In genomic region chr6:138979813-138980668, GRCh38 we compare ENCODE assay signal across 15 cellular contexts. TPM values are rescaled to one million over a fixed set of nuclear protein-coding genes. Genes with fewer than 3 reads are reported as not detected.
DNase-seq lines count a peak whose midpoint lies in the region; ATAC-seq and TF ChIP-seq lines count a peak whose summit lies in the region.
"Had no signal": no experiment of that assay in that cellular context is flagged by ENCODE, and none has a peak within 500 bp of the region (broad histone marks: within the 10 kb centered on the region; RNA-seq: fewer than 3 reads in every experiment).

No MANE protein-coding gene starts in this region.

- H3K36me3 ChIP-seq in trophoblast cell (ENCODE audit: control insufficient read depth in 1 of 2, insufficient read depth in 2 of 2, low read length in 2 of 2) = no peaks in the 10 kb centered on the region
- H3K36me3 ChIP-seq in adrenal gland (replicated peaks in 1 of 2) = no peaks in the 10 kb centered on the region
- H3K36me3 ChIP-seq in Caco-2 (ENCODE audit: control insufficient read depth, insufficient read depth, low read length) = no peaks in the 10 kb centered on the region
- no peaks in the 10 kb centered on the region for H3K36me3 ChIP-seq in esophagus muscularis mucosa
- H3K36me3 ChIP-seq: brain microvascular endothelial cell, neutrophil, transverse colon had no signal

- H3K18ac ChIP-seq in trophoblast cell (ENCODE audit: low read length) = no peak overlapping the region

- H3K27me3 ChIP-seq in trophoblast cell (ENCODE audit: insufficient read depth, low read length) (no peaks in the 10 kb centered on the region), adrenal gland (no peaks in the 10 kb centered on the region), Caco-2 (replicated peaks; ENCODE audit: control insufficient read depth, insufficient read depth, low read length) (no peaks in the 10 kb centered on the region), esophagus muscularis mucosa (no peaks in the 10 kb centered on the region)
- H3K27me3 ChIP-seq: brain microvascular endothelial cell, neutrophil, transverse colon had no signal

- peak; percentile 69 for DNase-seq in NOMO-1 treated with DMSO at 0.1 percent for 48 hours (lab: John Stamatoyannopoulos, UW; ENCODE audit: unreplicated experiment)
- no peak for DNase-seq in trophoblast cell
- no peak for DNase-seq in adrenal gland
- DNase-seq in Caco-2 = no peak
- no peak for DNase-seq in effector memory CD8-positive, alpha-beta T cell
- DNase-seq in esophagus muscularis mucosa (ENCODE audit: extremely low spot score) = no peak
- DNase-seq: activated CD4-positive, alpha-beta T cell treated with anti-CD3 and anti-CD28 coated beads, Interleukin-2, amount 10 ng/mL, durations not matched to agents 7 days and 5 days; brain microvascular endothelial cell; NCI-H1694 treated with DMSO at 0.1 percent for 48 hours; T-helper 1 cell; transverse colon had no signal

- H3K9me3 Mint-ChIP-seq in Caco-2 (ENCODE audit: unreplicated experiment) = no peaks in the 10 kb centered on the region
- H3K9me3 Mint-ChIP-seq in effector memory CD8-positive, alpha-beta T cell = no peaks in the 10 kb centered on the region
- H3K9me3 Mint-ChIP-seq: activated CD4-positive, alpha-beta T cell treated with anti-CD3 and anti-CD28 coated beads, Interleukin-2, amount 10 ng/mL, durations not matched to agents 7 days and 5 days; activated T-helper 1 cell treated with anti-CD3 and anti-CD28 coated beads, Interleukin-12 subunit alpha, Interleukin-12 subunit beta, Interleukin-2, Interleukin-4 antibody, amounts not matched to agents 30 ng/mL and 10 ng/mL and 1 ng/mL, durations not matched to agents 14 hours and 24 hours and 36 hours had no signal

- H3K27ac ChIP-seq in trophoblast cell (ENCODE audit: low read depth, low read length) (no peak overlapping the region), adrenal gland (no peak overlapping the region), esophagus muscularis mucosa (replicated peaks in 1 of 4) (no peak overlapping the region)
- H3K27ac ChIP-seq: brain microvascular endothelial cell, neutrophil, transverse colon had no signal

- TF ChIP-seq EP300 in esophagus muscularis mucosa (IDR thresholded peaks at IDR 0.05) = no peak

- H4K8ac ChIP-seq in trophoblast cell (ENCODE audit: low read depth, low read length) = no peak overlapping the region

- no peak overlapping the region for H2BK120ac ChIP-seq in trophoblast cell (ENCODE audit: insufficient read depth, low read length, poor library complexity)

- H3K4me3 ChIP-seq in trophoblast cell (ENCODE audit: low read depth, low read length) (no peak overlapping the region), adrenal gland (no peak overlapping the region), Caco-2 (ENCODE audit: low read depth, low read length) (no peak overlapping the region), esophagus muscularis mucosa (no peak overlapping the region)
- H3K4me3 ChIP-seq: transverse colon had no signal

- peaks cover 25% of the 10 kb centered on the region for H3K4me1 Mint-ChIP-seq in Caco-2 (ENCODE audit: low read depth, unreplicated experiment)
- peaks cover 23 to 48% of the 10 kb centered on the region in 2 donors for H3K4me1 Mint-ChIP-seq in effector memory CD8-positive, alpha-beta T cell (ENCODE audit: low read depth in 2 of 2)

- H3K14ac ChIP-seq in trophoblast cell (ENCODE audit: low read length) = no peak overlapping the region

- TF ChIP-seq CTCF in adrenal gland (IDR thresholded peaks at IDR 0.05) (no peak), Caco-2 (IDR thresholded peaks at IDR 0.05; ENCODE audit: insufficient read depth in 1 of 2, low read depth in 1 of 2, low read length in 1 of 2, severe bottlenecking in 1 of 2, unreplicated experiment in 1 of 2) (no peak), esophagus muscularis mucosa (IDR thresholded peaks at IDR 0.05) (no peak)

- no peak overlapping the region for H3K4me2 ChIP-seq in trophoblast cell (ENCODE audit: low read length)

- H3K36me3 Mint-ChIP-seq in Caco-2 (ENCODE audit: insufficient read depth, unreplicated experiment) = no peaks in the 10 kb centered on the region
- no peaks in the 10 kb centered on the region for H3K36me3 Mint-ChIP-seq in effector memory CD8-positive, alpha-beta T cell (ENCODE audit: insufficient read depth)

- POLR2A ChIA-PET in Caco-2 (lab: Charles Lee) = no interaction called here

- CTCF ChIA-PET in Caco-2 (lab: Charles Lee) = no interaction called here

- peak overlapping the region; percentile 88 for H3K4ac ChIP-seq in trophoblast cell (ENCODE audit: low read depth, low read length)

- no peak overlapping the region for H2BK5ac ChIP-seq in trophoblast cell (ENCODE audit: low read depth, low read length, poor library complexity)

- H4K12ac ChIP-seq in trophoblast cell (ENCODE audit: low read depth, low read length) = no peak overlapping the region

- H4K91ac ChIP-seq in trophoblast cell (ENCODE audit: low read depth, low read length) = no peak overlapping the region

- no peak overlapping the region for H2BK12ac ChIP-seq in trophoblast cell (ENCODE audit: low read length)

- H3K4me1 ChIP-seq in trophoblast cell (ENCODE audit: control insufficient read depth in 1 of 2, insufficient read depth in 2 of 2, low read length in 2 of 2) = peaks cover 0 to 4% of the 10 kb centered on the region in 2 experiments
- peaks cover 0 to 40% of the 10 kb centered on the region in 2 donors for H3K4me1 ChIP-seq in adrenal gland (replicated peaks in 1 of 2)
- peaks cover 21% of the 10 kb centered on the region for H3K4me1 ChIP-seq in Caco-2
- H3K4me1 ChIP-seq in esophagus muscularis mucosa = peaks cover 23 to 51% (median 43%) of the 10 kb centered on the region in 4 donors

- no peak overlapping the region for H3K27ac Mint-ChIP-seq in Caco-2 (ENCODE audit: unreplicated experiment)
- H3K27ac Mint-ChIP-seq in effector memory CD8-positive, alpha-beta T cell = peak overlapping the region in 1 of 2 donors; percentile 1
- H3K27ac Mint-ChIP-seq: activated CD4-positive, alpha-beta T cell treated with anti-CD3 and anti-CD28 coated beads, Interleukin-2, amount 10 ng/mL, durations not matched to agents 7 days and 5 days; activated T-helper 1 cell treated with anti-CD3 and anti-CD28 coated beads, Interleukin-12 subunit alpha, Interleukin-12 subunit beta, Interleukin-2, Interleukin-4 antibody, amounts not matched to agents 30 ng/mL and 10 ng/mL and 1 ng/mL, durations not matched to agents 14 hours and 24 hours and 36 hours had no signal

- no peak overlapping the region for H3K23ac ChIP-seq in trophoblast cell (ENCODE audit: low read length)

- peaks cover 6% of the 10 kb centered on the region for H3K79me2 ChIP-seq in trophoblast cell (ENCODE audit: control insufficient read depth, insufficient read depth, low read length, poor library complexity)

- no peak overlapping the region for H2AFZ ChIP-seq in trophoblast cell (ENCODE audit: insufficient read depth, low read length, poor library complexity)

- H3K4me3 Mint-ChIP-seq in Caco-2 (ENCODE audit: unreplicated experiment) = no peak overlapping the region
- no peak overlapping the region for H3K4me3 Mint-ChIP-seq in effector memory CD8-positive, alpha-beta T cell
- H3K4me3 Mint-ChIP-seq: activated CD4-positive, alpha-beta T cell treated with anti-CD3 and anti-CD28 coated beads, Interleukin-2, amount 10 ng/mL, durations not matched to agents 7 days and 5 days; activated T-helper 1 cell treated with anti-CD3 and anti-CD28 coated beads, Interleukin-12 subunit alpha, Interleukin-12 subunit beta, Interleukin-2, Interleukin-4 antibody, amounts not matched to agents 30 ng/mL and 10 ng/mL and 1 ng/mL, durations not matched to agents 14 hours and 24 hours and 36 hours had no signal

- TF ChIP-seq POLR2A in adrenal gland (IDR thresholded peaks at IDR 0.05) (no peak), esophagus muscularis mucosa (IDR thresholded peaks at IDR 0.05; ENCODE audit: low read depth) (no peak)

- H3K27me3 Mint-ChIP-seq in Caco-2 (ENCODE audit: insufficient read depth, unreplicated experiment) = no peaks in the 10 kb centered on the region
- no peaks in the 10 kb centered on the region for H3K27me3 Mint-ChIP-seq in effector memory CD8-positive, alpha-beta T cell
- H3K27me3 Mint-ChIP-seq: activated CD4-positive, alpha-beta T cell treated with anti-CD3 and anti-CD28 coated beads, Interleukin-2, amount 10 ng/mL, durations not matched to agents 7 days and 5 days had no signal

- ATAC-seq in GM19395 (IDR thresholded peaks at IDR 0.05; ENCODE audit: unreplicated experiment) (peak; percentile 50), HG02870 (IDR thresholded peaks at IDR 0.05; ENCODE audit: unreplicated experiment) (peak; percentile 73)
- no peak for ATAC-seq in effector memory CD8-positive, alpha-beta T cell (replicated peaks)

- H3K9ac ChIP-seq in trophoblast cell (ENCODE audit: low read length) = no peak overlapping the region

- H3K79me1 ChIP-seq in trophoblast cell (ENCODE audit: low read length) = no peaks in the 10 kb centered on the region

- WGBS in trophoblast cell (ENCODE audit: extremely low coverage, insufficient coverage, insufficient read length) = no CpG with 5 or more reads among the region's 5 CpGs
- WGBS in adrenal gland, 4 donors = 91 to 96% (median 94%) methylated on average over 5 of the region's 5 CpGs
- WGBS in esophagus muscularis mucosa = 93% methylated on average over 5 of the region's 5 CpGs

- intact Hi-C loops in adrenal gland (cut with DNase I) = no loop called here
- intact Hi-C loops in Caco-2 (cut with micrococcal nuclease; ENCODE audit: unreplicated experiment) = no loop called here
- intact Hi-C loops in esophagus muscularis mucosa (cut with DNase I) = no loop called here

- BruUV-seq in Caco-2 (replicated peaks; lab: Mats Ljungman, UMichigan) = no TSS peak

- H3K9me3 ChIP-seq in trophoblast cell (ENCODE audit: insufficient read depth, low read depth, low read length) (no peaks in the 10 kb centered on the region), adrenal gland (replicated peaks in 1 of 3) (no peaks in the 10 kb centered on the region), Caco-2 (no peaks in the 10 kb centered on the region), esophagus muscularis mucosa (no peaks in the 10 kb centered on the region)
- H3K9me3 ChIP-seq: neutrophil, transverse colon had no signal

- no peak overlapping the region for H2AK5ac ChIP-seq in trophoblast cell (ENCODE audit: low read length)

RNA-seq across cellular contexts. Expression of gene REPS1, which starts 8.0 kb away (rescaled TPM):
- polyA plus RNA-seq in trophoblast cell (2013) = 51.8 and 52.2 TPM in 2 replicates
- 10 to 100 TPM; 19.1 to 29.3 (median 25.5) TPM for total RNA-seq in adrenal gland
- 10 to 100 TPM; 26.4 to 32.0 (median 28.8) TPM for polyA plus RNA-seq in adrenal gland
- 74.1 and 79.9 TPM in 2 replicates for total RNA-seq in Caco-2 (2022)
- total RNA-seq in esophagus muscularis mucosa = 10 to 100 TPM; 23.4 to 43.2 (median 30.1) TPM

RNA-seq across cellular contexts. Expression of gene ABRACL, which starts 48.5 kb away (rescaled TPM):
- 148 and 152 TPM in 2 replicates for polyA plus RNA-seq in trophoblast cell (2013)
- total RNA-seq in adrenal gland (10 to 100 TPM in 1 of 8 donors, 1 to 10 TPM in 7; 4.8 to 11.1 (median 7.6) TPM), Caco-2 (2022) (90.3 and 90.8 TPM in 2 replicates), esophagus muscularis mucosa (10 to 100 TPM in 1 of 4 donors, 1 to 10 TPM in 3; 4.6 to 10.1 (median 7.1) TPM)
- polyA plus RNA-seq in adrenal gland = 10 to 100 TPM; 10.7 to 14.7 (median 11.6) TPM
